21 cellular contexts compared by ENCODE assay signal in genomic region chr6:43940393-43941087, GRCh38.
DNase-seq lines count a peak whose midpoint lies in the region; ATAC-seq and TF ChIP-seq lines count a peak whose summit lies in the region.
"Had no signal": no experiment of that assay in that cellular context is flagged by ENCODE, and none has a peak within 500 bp of the region (broad histone marks: within the 10 kb centered on the region; RNA-seq: fewer than 3 reads in every experiment).

No MANE protein-coding gene starts in this region.

- CTCF ChIA-PET in IMR-90 (lab: Yijun Ruan, JAX) = interaction anchor here (0.6 kb wide), 1 partner anchor 273 kb away, joined by 3 read pairs; no protein-coding TSS in a partner anchor

- H4K91ac ChIP-seq in IMR-90 (ENCODE audit: insufficient read depth, low read depth, low read length) = no peak overlapping the region; the same call in 1 of the 2 replicates

- H4K20me1 ChIP-seq in IMR-90 (ENCODE audit: insufficient read depth, low read length) (no peaks in the 10 kb centered on the region), hepatocyte (ENCODE audit: insufficient read depth, poor library complexity, severe bottlenecking) (no peaks in the 10 kb centered on the region)

- H3K56ac ChIP-seq in IMR-90 (ENCODE audit: extremely low read depth, insufficient read depth, low read length) = no peak overlapping the region

- no peak overlapping the region for H2BK120ac ChIP-seq in IMR-90 (ENCODE audit: low read depth, low read length)

- H2AFZ ChIP-seq in IMR-90 (replicated peaks; ENCODE audit: low read length, poor library complexity) (peak overlapping the region; percentile 5), hepatocyte (no peak overlapping the region)
- H2AFZ ChIP-seq: GM23338 had no signal

- H3K27me3 ChIP-seq in IMR-90 (ENCODE audit: control insufficient read depth, insufficient read depth, low read length) = peaks cover 12% of the 10 kb centered on the region
- no peaks in the 10 kb centered on the region for H3K27me3 ChIP-seq in suprapubic skin
- H3K27me3 ChIP-seq in hepatocyte = no peaks in the 10 kb centered on the region

- H3K9ac ChIP-seq in IMR-90 (ENCODE audit: low read depth, low read length) = no peak overlapping the region

- no peaks in the 10 kb centered on the region for H3K9me2 ChIP-seq in hepatocyte (replicated peaks; ENCODE audit: insufficient read depth)

- H4K5ac ChIP-seq in IMR-90 (ENCODE audit: low read depth, low read length) = no peak overlapping the region

- no TSS peak for BruUV-seq in IMR-90 (replicated peaks; lab: Mats Ljungman, UMichigan)

- H2AK9ac ChIP-seq in IMR-90 (replicated peaks; ENCODE audit: low read depth, low read length, poor library complexity) = no peak overlapping the region

- DNase-seq in activated CD8-positive, alpha-beta memory T cell treated with anti-CD3 and anti-CD28 coated beads, Interleukin-2, amount 50 U/mL, for 48 hours = peak; percentile 39
- no peak for DNase-seq in activated CD8-positive, alpha-beta memory T cell treated with anti-CD3 and anti-CD28 coated beads, Interleukin-2, amount 50 U/mL, for 4 hours
- DNase-seq in IMR-90 = no peak
- DNase-seq in mesenteric fat pad (ENCODE audit: low spot score) = peak; percentile 73
- peak; percentile 45 to 61 for DNase-seq in suprapubic skin (ENCODE audit: low spot score in 2 of 2)
- no peak for DNase-seq in COLO668 (lab: John Stamatoyannopoulos, UW; ENCODE audit: unreplicated experiment)
- DNase-seq in hepatocyte (ENCODE audit: low spot score) = no peak
- no peak for DNase-seq in foreskin fibroblast
- DNase-seq: 8988T; CD8-positive, alpha-beta T cell; DMS79; GDM1; HFFc6; Kasumi-1; MM.1S; NCI-H1092 treated with DMSO at 0.1 percent for 48 hours; NCI-H2081 treated with DMSO at 0.1 percent for 48 hours; NCI-H510A had no signal

- dilution Hi-C loops in IMR-90 (cut with HindIII; ENCODE audit: low sequenced_read_pairs, unreplicated experiment) = no loop called here

- H3K79me2 ChIP-seq in hepatocyte = no peaks in the 10 kb centered on the region

- TF ChIP-seq CTCF in IMR-90 (conservative IDR thresholded peaks at IDR 0.05; ENCODE audit: low read depth, low read length) = no peak
- TF ChIP-seq CTCF in suprapubic skin (IDR thresholded peaks at IDR 0.05) = no peak
- TF ChIP-seq CTCF in hepatocyte (IDR thresholded peaks at IDR 0.05; ENCODE audit: poor library complexity) = no peak
- no peak for TF ChIP-seq CTCF in foreskin fibroblast (IDR thresholded peaks at IDR 0.05; ENCODE audit: low read depth, low read length)

- in situ Hi-C loops in IMR-90 (cut with MboI; ENCODE audit: low sequenced_read_pairs) = no loop called here

- H2BK5ac ChIP-seq in IMR-90 (ENCODE audit: low read depth, low read length, poor library complexity, severe bottlenecking) = no peak overlapping the region

- no peak for TF ChIP-seq EP300 in suprapubic skin (IDR thresholded peaks at IDR 0.05)

- H2AK5ac ChIP-seq in IMR-90 (ENCODE audit: low read depth, low read length) = peak overlapping the region; percentile 35; the same call in 1 of the 2 replicates

- no peak overlapping the region for H3K23ac ChIP-seq in IMR-90 (ENCODE audit: low read depth, low read length)

- TF ChIP-seq POLR2A in IMR-90 (IDR thresholded peaks at IDR 0.05; ENCODE audit: low read depth, low read length) = no peak
- TF ChIP-seq POLR2A in suprapubic skin (IDR thresholded peaks at IDR 0.05) = no peak

- H3K36me3 ChIP-seq in IMR-90 (ENCODE audit: control insufficient read depth, insufficient read depth, low read length) (no peaks in the 10 kb centered on the region), suprapubic skin (no peaks in the 10 kb centered on the region), hepatocyte (replicated peaks; ENCODE audit: insufficient read depth, low read depth) (no peaks in the 10 kb centered on the region)

- no peak overlapping the region for H3K14ac ChIP-seq in IMR-90 (replicated peaks; ENCODE audit: low read depth, low read length)

- intact Hi-C loops in IMR-90 (cut with micrococcal nuclease) = no loop called here

- no peak overlapping the region for H3K4me3 ChIP-seq in IMR-90 (ENCODE audit: insufficient read depth, low read depth, low read length)
- no peak overlapping the region for H3K4me3 ChIP-seq in suprapubic skin
- no peak overlapping the region for H3K4me3 ChIP-seq in hepatocyte
- H3K4me3 ChIP-seq in foreskin fibroblast (ENCODE audit: low read depth in 1 of 2, low read length in 2 of 2) = no peak overlapping the region
- H3K4me3 ChIP-seq: GM23338 had no signal

- no peak overlapping the region for H3K18ac ChIP-seq in IMR-90 (ENCODE audit: low read depth, low read length)

- H2BK15ac ChIP-seq in IMR-90 (ENCODE audit: low read depth, low read length) = no peak overlapping the region

- WGBS in IMR-90 (ENCODE audit: extremely low coverage in 2 of 2, insufficient read length in 1 of 2), 2 experiments = no CpG with 5 or more reads among the region's 10 CpGs
- 79% methylated on average over 4 of the region's 10 CpGs for WGBS in suprapubic skin
- 94% methylated on average over 10 of the region's 10 CpGs for WGBS in hepatocyte (ENCODE audit: low lambda C conversion rate, missing lambda C conversion rate)

- POLR2A ChIA-PET in IMR-90 (lab: Charles Lee; ENCODE audit: unreplicated experiment) = no interaction called here

- H3K9me3 ChIP-seq in IMR-90 (ENCODE audit: control insufficient read depth, insufficient read depth, low read length) = peaks cover 4% of the 10 kb centered on the region
- peaks cover 2% of the 10 kb centered on the region for H3K9me3 ChIP-seq in suprapubic skin
- H3K9me3 ChIP-seq in hepatocyte (ENCODE audit: low read depth) = no peaks in the 10 kb centered on the region

- H3K4me2 ChIP-seq in IMR-90 (ENCODE audit: low read depth, low read length) (no peak overlapping the region), hepatocyte (no peak overlapping the region)
- H3K4me2 ChIP-seq: GM23338 had no signal

- no peaks in the 10 kb centered on the region for H3K79me1 ChIP-seq in IMR-90 (ENCODE audit: low read depth in 1 of 2, low read length in 2 of 2)

- no peaks in the 10 kb centered on the region for H3K9me1 ChIP-seq in IMR-90 (ENCODE audit: insufficient read depth, low read length)

- no peak overlapping the region for H2BK20ac ChIP-seq in IMR-90 (ENCODE audit: low read depth, low read length)

- ATAC-seq in IMR-90 (ENCODE audit: low read depth) = no peak
- ATAC-seq: CD8-positive, alpha-beta T cell; GM23338; Panc1; Right ventricle myocardium inferior had no signal

- no peak overlapping the region for H4K8ac ChIP-seq in IMR-90 (ENCODE audit: low read depth in 2 of 2, low read length in 2 of 2)

- TF ChIP-seq RAD21 in IMR-90 (IDR thresholded peaks at IDR 0.05; ENCODE audit: low read length) = no peak

- H3K4me1 ChIP-seq in IMR-90 (ENCODE audit: control insufficient read depth, insufficient read depth, low read length) (no peaks in the 10 kb centered on the region; the same call in 1 of the 2 replicates), suprapubic skin (no peaks in the 10 kb centered on the region), hepatocyte (ENCODE audit: insufficient read depth) (peaks cover 39% of the 10 kb centered on the region)

- peak overlapping the region; percentile 16; the same call in 1 of the 2 replicates for H3K4ac ChIP-seq in IMR-90 (ENCODE audit: low read depth, low read length)

- H3K27ac ChIP-seq in IMR-90 (ENCODE audit: insufficient read depth, low read length) (no peak overlapping the region), suprapubic skin (no peak overlapping the region), hepatocyte (no peak overlapping the region)

TF ChIP-seq in IMR-90, 13 proteins besides CTCF, POLR2A, EP300 and RAD21:
- TF ChIP-seq FOS (IDR thresholded peaks at IDR 0.05; ENCODE audit: low read depth, low read length) (no peak), SMC3 (IDR thresholded peaks at IDR 0.05; ENCODE audit: low read depth, low read length) (no peak), MAFK (IDR thresholded peaks at IDR 0.05; ENCODE audit: low read depth, low read length) (no peak), USF2 (IDR thresholded peaks at IDR 0.05; ENCODE audit: low read depth, low read length) (no peak)
TF ChIP-seq in IMR-90: peak in this region for 0.

Comparison
In these comparisons a context has a peak if more than half of its experiments do, and no peak if none do; other contexts are left out.
1. DNase-seq: peak in activated CD8-positive, alpha-beta memory T cell treated with anti-CD3 and anti-CD28 coated beads, Interleukin-2, amount 50 U/mL, for 48 hours (single experiment), mesenteric fat pad (single experiment) and suprapubic skin (2 of 2); none in activated CD8-positive, alpha-beta memory T cell treated with anti-CD3 and anti-CD28 coated beads, Interleukin-2, amount 50 U/mL, for 4 hours (single experiment), IMR-90 (single experiment), COLO668 (single experiment), hepatocyte (single experiment) and foreskin fibroblast (0 of 2).